1 cellular context compared by ENCODE assay signal in the genomic region with DNA sequence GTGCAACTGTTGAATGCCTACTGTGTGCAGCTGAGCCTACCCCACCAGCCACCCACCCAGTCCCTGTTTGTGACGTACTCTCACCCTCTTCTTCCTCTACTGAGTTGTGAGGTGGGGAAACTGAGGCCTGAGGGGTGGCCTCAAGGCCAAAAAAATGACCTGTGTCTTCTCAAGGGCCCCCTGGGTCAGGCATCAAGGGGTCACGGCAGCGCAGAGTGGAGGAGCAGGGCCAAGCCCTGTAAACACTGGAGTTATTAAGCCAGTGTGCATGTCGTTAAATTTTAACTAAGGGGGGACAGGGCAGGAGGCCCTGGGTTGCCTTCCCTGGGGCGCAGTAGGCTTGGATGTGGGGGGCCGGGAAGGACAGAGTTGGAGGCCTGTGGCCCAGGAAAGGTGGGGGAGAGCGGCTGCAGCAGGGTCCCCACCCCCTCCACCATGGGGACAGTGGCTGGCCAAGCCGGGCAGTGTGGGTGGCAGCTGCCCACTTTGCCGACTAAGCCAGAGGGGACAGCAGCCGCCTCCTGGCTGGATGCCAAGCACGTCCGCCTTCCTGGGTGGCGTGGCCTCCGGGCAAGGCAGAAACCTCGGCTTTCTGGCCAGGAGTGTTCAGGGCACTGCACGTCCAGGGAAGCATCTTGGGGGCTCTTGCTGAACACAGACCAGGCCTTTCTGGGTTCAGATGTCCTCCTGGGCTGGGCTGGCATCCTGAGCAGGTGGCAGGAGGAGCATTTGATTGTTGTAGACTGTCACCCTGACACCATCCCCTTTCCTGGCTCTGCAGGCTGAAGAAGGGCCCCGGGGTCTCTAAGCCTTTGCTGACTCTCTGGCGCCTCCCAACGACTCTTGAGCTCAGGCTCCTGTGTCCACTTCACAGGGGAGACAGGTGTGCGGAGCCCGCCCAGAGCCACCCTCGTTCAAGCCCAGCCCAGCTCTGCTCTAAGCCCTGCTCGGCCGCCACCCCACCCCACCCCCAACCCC.
TF ChIP-seq lines count a peak whose summit lies in the region.

No MANE protein-coding gene starts in this region.

TF ChIP-seq in HepG2, 621 proteins besides CTCF, POLR2A, EP300 and RAD21 (continued from another document and continues in another):
- no peak for TF ChIP-seq RFX3 (CRISPR knock-in tag; IDR thresholded peaks at IDR 0.05)
- TF ChIP-seq LRRFIP1 (CRISPR knock-in tag; conservative IDR thresholded peaks at IDR 0.05) = no peak
- TF ChIP-seq NFATC3 (CRISPR knock-in tag; IDR thresholded peaks at IDR 0.05) = 0 out of 2 replicates have a peak, but pooled peaks have one; percentile 41
- TF ChIP-seq SOX5 (CRISPR knock-in tag; IDR thresholded peaks at IDR 0.05; ENCODE audit: borderline replicate concordance) = peak; percentile 60
- TF ChIP-seq ZNF550 (CRISPR knock-in tag; IDR thresholded peaks at IDR 0.05; ENCODE audit: borderline replicate concordance) = no peak
- no peak for TF ChIP-seq MBD4 (IDR thresholded peaks at IDR 0.05; ENCODE audit: borderline replicate concordance, low read length)
- no peak for TF ChIP-seq TBX3 (IDR thresholded peaks at IDR 0.05; ENCODE audit: borderline replicate concordance)
- peak; percentile 21; the same call in 1 of the 2 replicates for TF ChIP-seq ZSCAN9 (CRISPR knock-in tag; IDR thresholded peaks at IDR 0.05; ENCODE audit: borderline replicate concordance)
- TF ChIP-seq, protein P1, sequence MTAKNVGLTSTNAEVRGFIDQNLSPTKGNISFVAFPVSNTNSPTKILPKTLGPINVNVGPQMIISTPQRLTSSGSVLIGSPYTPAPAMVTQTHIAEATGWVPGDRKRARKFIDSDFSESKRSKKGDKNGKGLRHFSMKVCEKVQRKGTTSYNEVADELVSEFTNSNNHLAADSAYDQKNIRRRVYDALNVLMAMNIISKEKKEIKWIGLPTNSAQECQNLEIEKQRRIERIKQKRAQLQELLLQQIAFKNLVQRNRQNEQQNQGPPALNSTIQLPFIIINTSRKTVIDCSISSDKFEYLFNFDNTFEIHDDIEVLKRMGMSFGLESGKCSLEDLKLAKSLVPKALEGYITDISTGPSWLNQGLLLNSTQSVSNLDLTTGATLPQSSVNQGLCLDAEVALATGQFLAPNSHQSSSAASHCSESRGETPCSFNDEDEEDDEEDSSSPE (CRISPR knock-in tag; IDR thresholded peaks at IDR 0.05) = no peak
- 0 out of 2 replicates have a peak, but pooled peaks have one; percentile 24 for TF ChIP-seq JUND (CRISPR knock-in tag; IDR thresholded peaks at IDR 0.05)
- TF ChIP-seq ZNF710 (CRISPR knock-in tag; IDR thresholded peaks at IDR 0.05; ENCODE audit: borderline replicate concordance) = no peak
- TF ChIP-seq ZNF501 (CRISPR knock-in tag; IDR thresholded peaks at IDR 0.05) = peak; percentile 88
- no peak for TF ChIP-seq ZFP1 (CRISPR knock-in tag; IDR thresholded peaks at IDR 0.05)
- TF ChIP-seq, protein P2, sequence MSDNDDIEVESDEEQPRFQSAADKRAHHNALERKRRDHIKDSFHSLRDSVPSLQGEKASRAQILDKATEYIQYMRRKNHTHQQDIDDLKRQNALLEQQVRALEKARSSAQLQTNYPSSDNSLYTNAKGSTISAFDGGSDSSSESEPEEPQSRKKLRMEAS (IDR thresholded peaks at IDR 0.05) = no peak; the same call in 1 of the 2 replicates
- TF ChIP-seq NFE2L2 (IDR thresholded peaks at IDR 0.05; ENCODE audit: low read length) = no peak
- peak; percentile 98 for TF ChIP-seq NR2F2 (IDR thresholded peaks at IDR 0.05; ENCODE audit: borderline replicate concordance, low read depth)
- TF ChIP-seq, protein P3, sequence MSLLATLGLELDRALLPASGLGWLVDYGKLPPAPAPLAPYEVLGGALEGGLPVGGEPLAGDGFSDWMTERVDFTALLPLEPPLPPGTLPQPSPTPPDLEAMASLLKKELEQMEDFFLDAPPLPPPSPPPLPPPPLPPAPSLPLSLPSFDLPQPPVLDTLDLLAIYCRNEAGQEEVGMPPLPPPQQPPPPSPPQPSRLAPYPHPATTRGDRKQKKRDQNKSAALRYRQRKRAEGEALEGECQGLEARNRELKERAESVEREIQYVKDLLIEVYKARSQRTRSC (CRISPR knock-in tag; IDR thresholded peaks at IDR 0.05; ENCODE audit: low read depth) = 0 out of 2 replicates have a peak, but pooled peaks have one; percentile 58
- TF ChIP-seq EED (CRISPR knock-in tag; IDR thresholded peaks at IDR 0.05) = no peak
- no peak for TF ChIP-seq RFX5 (IDR thresholded peaks at IDR 0.05; ENCODE audit: low read depth, low read length)
- no peak for TF ChIP-seq ZIK1 (CRISPR knock-in tag; IDR thresholded peaks at IDR 0.05; ENCODE audit: borderline replicate concordance, low read depth)
- no peak for TF ChIP-seq SRSF4 (IDR thresholded peaks at IDR 0.05; ENCODE audit: low read depth, low read length, poor library complexity, severe bottlenecking)
- TF ChIP-seq THAP11 (CRISPR knock-in tag; IDR thresholded peaks at IDR 0.05) = peak; percentile 24
- TF ChIP-seq ATF4 (CRISPR knock-in tag; IDR thresholded peaks at IDR 0.05) = no peak
- TF ChIP-seq, protein P4, sequence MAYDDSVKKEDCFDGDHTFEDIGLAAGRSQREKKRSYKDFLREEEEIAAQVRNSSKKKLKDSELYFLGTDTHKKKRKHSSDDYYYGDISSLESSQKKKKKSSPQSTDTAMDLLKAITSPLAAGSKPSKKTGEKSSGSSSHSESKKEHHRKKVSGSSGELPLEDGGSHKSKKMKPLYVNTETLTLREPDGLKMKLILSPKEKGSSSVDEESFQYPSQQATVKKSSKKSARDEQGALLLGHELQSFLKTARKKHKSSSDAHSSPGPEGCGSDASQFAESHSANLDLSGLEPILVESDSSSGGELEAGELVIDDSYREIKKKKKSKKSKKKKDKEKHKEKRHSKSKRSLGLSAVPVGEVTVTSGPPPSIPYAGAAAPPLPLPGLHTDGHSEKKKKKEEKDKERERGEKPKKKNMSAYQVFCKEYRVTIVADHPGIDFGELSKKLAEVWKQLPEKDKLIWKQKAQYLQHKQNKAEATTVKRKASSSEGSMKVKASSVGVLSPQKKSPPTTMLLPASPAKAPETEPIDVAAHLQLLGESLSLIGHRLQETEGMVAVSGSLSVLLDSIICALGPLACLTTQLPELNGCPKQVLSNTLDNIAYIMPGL (CRISPR knock-in tag; IDR thresholded peaks at IDR 0.05; ENCODE audit: borderline replicate concordance in 1 of 2, low read depth in 1 of 2) = peak; percentile 63 to 82; a peak in 3 of 4 replicates
- no peak for TF ChIP-seq ZNF557 (CRISPR knock-in tag; IDR thresholded peaks at IDR 0.05)
- no peak for TF ChIP-seq ZNF484 (CRISPR knock-in tag; IDR thresholded peaks at IDR 0.05; ENCODE audit: borderline replicate concordance, low read depth)
- TF ChIP-seq SALL1 (CRISPR knock-in tag; IDR thresholded peaks at IDR 0.05) = peak; percentile 89; the same call in 1 of the 2 replicates
- TF ChIP-seq MED8 (CRISPR knock-in tag; IDR thresholded peaks at IDR 0.05; ENCODE audit: insufficient replicate concordance) = no peak
- no peak for TF ChIP-seq SRY (CRISPR knock-in tag; IDR thresholded peaks at IDR 0.05)
- peak; percentile 63; the same call in 1 of the 2 replicates for TF ChIP-seq ZNF670 (CRISPR knock-in tag; IDR thresholded peaks at IDR 0.05; ENCODE audit: borderline replicate concordance)
- TF ChIP-seq MAZ (IDR thresholded peaks at IDR 0.05; ENCODE audit: borderline replicate concordance, low read depth, low read length) = peak; percentile 40; the same call in 1 of the 2 replicates
- TF ChIP-seq MAZ (CRISPR knock-in tag; IDR thresholded peaks at IDR 0.05; ENCODE audit: low read depth) = peak; percentile 70
- TF ChIP-seq GTF2F1 (IDR thresholded peaks at IDR 0.05; ENCODE audit: low read length) = no peak
- TF ChIP-seq ZFP36 (IDR thresholded peaks at IDR 0.05; ENCODE audit: borderline replicate concordance, low read depth, low read length, partially characterized antibody) = no peak
- no peak for TF ChIP-seq ARHGAP35 (CRISPR knock-in tag; IDR thresholded peaks at IDR 0.05; ENCODE audit: borderline replicate concordance)
- TF ChIP-seq, protein P5, sequence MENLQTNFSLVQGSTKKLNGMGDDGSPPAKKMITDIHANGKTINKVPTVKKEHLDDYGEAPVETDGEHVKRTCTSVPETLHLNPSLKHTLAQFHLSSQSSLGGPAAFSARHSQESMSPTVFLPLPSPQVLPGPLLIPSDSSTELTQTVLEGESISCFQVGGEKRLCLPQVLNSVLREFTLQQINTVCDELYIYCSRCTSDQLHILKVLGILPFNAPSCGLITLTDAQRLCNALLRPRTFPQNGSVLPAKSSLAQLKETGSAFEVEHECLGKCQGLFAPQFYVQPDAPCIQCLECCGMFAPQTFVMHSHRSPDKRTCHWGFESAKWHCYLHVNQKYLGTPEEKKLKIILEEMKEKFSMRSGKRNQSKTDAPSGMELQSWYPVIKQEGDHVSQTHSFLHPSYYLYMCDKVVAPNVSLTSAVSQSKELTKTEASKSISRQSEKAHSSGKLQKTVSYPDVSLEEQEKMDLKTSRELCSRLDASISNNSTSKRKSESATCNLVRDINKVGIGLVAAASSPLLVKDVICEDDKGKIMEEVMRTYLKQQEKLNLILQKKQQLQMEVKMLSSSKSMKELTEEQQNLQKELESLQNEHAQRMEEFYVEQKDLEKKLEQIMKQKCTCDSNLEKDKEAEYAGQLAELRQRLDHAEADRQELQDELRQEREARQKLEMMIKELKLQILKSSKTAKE (CRISPR knock-in tag; IDR thresholded peaks at IDR 0.05; ENCODE audit: borderline replicate concordance) = peak; percentile 59; the same call in 1 of the 2 replicates
- peak; percentile 54 for TF ChIP-seq PHF8 (CRISPR knock-in tag; IDR thresholded peaks at IDR 0.05)
- no peak for TF ChIP-seq ADNP (CRISPR knock-in tag; IDR thresholded peaks at IDR 0.05)
- no peak for TF ChIP-seq IRX3 (CRISPR knock-in tag; IDR thresholded peaks at IDR 0.05; ENCODE audit: borderline replicate concordance, low read depth)
- TF ChIP-seq, protein P6, sequence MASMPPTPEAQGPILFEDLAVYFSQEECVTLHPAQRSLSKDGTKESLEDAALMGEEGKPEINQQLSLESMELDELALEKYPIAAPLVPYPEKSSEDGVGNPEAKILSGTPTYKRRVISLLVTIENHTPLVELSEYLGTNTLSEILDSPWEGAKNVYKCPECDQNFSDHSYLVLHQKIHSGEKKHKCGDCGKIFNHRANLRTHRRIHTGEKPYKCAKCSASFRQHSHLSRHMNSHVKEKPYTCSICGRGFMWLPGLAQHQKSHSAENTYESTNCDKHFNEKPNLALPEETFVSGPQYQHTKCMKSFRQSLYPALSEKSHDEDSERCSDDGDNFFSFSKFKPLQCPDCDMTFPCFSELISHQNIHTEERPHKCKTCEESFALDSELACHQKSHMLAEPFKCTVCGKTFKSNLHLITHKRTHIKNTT (CRISPR knock-in tag; IDR thresholded peaks at IDR 0.05) = no peak
- no peak for TF ChIP-seq MAFG (CRISPR knock-in tag; IDR thresholded peaks at IDR 0.05)
- TF ChIP-seq NFKB2 (CRISPR knock-in tag; IDR thresholded peaks at IDR 0.05; ENCODE audit: borderline replicate concordance) = no peak
- peak; percentile 46; the same call in 1 of the 2 replicates for TF ChIP-seq MIXL1 (CRISPR knock-in tag; IDR thresholded peaks at IDR 0.05)
- no peak for TF ChIP-seq JUN (CRISPR knock-in tag; IDR thresholded peaks at IDR 0.05)
- TF ChIP-seq ZNF547 (CRISPR knock-in tag; IDR thresholded peaks at IDR 0.05) = peak; percentile 73; the same call in 1 of the 2 replicates
- no peak for TF ChIP-seq FOXM1 (CRISPR knock-in tag; IDR thresholded peaks at IDR 0.05)
- TF ChIP-seq ZNF616 (CRISPR knock-in tag; IDR thresholded peaks at IDR 0.05; ENCODE audit: low read depth) = no peak
- TF ChIP-seq FOSL1 (CRISPR knock-in tag; IDR thresholded peaks at IDR 0.05; ENCODE audit: borderline replicate concordance) = no peak
- no peak for TF ChIP-seq RFX1 (IDR thresholded peaks at IDR 0.05)
- TF ChIP-seq PAF1 (CRISPR knock-in tag; IDR thresholded peaks at IDR 0.05) = no peak
- TF ChIP-seq NFRKB (IDR thresholded peaks at IDR 0.05) = no peak
- TF ChIP-seq ZNF678 (CRISPR knock-in tag; IDR thresholded peaks at IDR 0.05) = 0 out of 2 replicates have a peak, but pooled peaks have one; percentile 47
